ENCODE assay signal across 2 cellular contexts in the genomic region with DNA sequence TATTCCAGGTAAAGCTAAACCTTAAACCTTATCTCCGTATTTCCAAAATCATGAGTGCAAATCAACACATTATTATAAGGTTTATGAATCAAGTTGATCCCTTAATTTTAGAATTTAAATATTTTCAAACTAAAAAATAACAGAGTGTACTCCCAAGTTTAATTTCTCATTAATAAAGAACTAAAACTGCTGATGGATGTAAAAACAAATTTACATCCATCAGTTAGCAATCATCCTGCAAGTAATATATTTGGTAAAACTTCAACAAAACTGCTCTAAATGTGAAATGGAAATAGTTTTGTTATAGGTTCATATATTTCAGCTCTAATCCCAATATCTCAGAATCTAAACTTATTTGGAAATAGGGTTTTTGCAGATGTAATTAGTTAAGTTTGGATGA.
A peak's percentile ranks its signal among the peaks of the same experiment; 100 is the strongest.
TF ChIP-seq lines count a peak whose summit lies in the region.

No MANE protein-coding gene starts in this region.

TF ChIP-seq in HepG2, 621 proteins besides CTCF, POLR2A, EP300 and RAD21:
- TF ChIP-seq MAFK (conservative IDR thresholded peaks at IDR 0.05 in 1 of 2, IDR thresholded peaks at IDR 0.05 in 1 of 2; ENCODE audit: low read length in 2 of 2) = peak; percentile 19 to 68; a peak in 2 of 4 replicates
- no peak for TF ChIP-seq RBFOX2 (IDR thresholded peaks at IDR 0.05; ENCODE audit: low read depth, low read length)
- TF ChIP-seq MAFF (IDR thresholded peaks at IDR 0.05; ENCODE audit: low read depth, low read length) = 0 out of 2 replicates have a peak, but pooled peaks have one; percentile 41

TF ChIP-seq in K562, 482 proteins besides CTCF, POLR2A, EP300 and RAD21:
- TF ChIP-seq ZNF175 (CRISPR knock-in tag; IDR thresholded peaks at IDR 0.05; ENCODE audit: low read depth) = no peak
- TF ChIP-seq, protein P1, sequence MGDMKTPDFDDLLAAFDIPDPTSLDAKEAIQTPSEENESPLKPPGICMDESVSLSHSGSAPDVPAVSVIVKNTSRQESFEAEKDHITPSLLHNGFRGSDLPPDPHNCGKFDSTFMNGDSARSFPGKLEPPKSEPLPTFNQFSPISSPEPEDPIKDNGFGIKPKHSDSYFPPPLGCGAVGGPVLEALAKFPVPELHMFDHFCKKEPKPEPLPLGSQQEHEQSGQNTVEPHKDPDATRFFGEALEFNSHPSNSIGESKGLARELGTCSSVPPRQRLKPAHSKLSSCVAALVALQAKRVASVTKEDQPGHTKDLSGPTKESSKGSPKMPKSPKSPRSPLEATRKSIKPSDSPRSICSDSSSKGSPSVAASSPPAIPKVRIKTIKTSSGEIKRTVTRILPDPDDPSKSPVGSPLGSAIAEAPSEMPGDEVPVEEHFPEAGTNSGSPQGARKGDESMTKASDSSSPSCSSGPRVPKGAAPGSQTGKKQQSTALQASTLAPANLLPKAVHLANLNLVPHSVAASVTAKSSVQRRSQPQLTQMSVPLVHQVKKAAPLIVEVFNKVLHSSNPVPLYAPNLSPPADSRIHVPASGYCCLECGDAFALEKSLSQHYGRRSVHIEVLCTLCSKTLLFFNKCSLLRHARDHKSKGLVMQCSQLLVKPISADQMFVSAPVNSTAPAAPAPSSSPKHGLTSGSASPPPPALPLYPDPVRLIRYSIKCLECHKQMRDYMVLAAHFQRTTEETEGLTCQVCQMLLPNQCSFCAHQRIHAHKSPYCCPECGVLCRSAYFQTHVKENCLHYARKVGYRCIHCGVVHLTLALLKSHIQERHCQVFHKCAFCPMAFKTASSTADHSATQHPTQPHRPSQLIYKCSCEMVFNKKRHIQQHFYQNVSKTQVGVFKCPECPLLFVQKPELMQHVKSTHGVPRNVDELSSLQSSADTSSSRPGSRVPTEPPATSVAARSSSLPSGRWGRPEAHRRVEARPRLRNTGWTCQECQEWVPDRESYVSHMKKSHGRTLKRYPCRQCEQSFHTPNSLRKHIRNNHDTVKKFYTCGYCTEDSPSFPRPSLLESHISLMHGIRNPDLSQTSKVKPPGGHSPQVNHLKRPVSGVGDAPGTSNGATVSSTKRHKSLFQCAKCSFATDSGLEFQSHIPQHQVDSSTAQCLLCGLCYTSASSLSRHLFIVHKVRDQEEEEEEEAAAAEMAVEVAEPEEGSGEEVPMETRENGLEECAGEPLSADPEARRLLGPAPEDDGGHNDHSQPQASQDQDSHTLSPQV (IDR thresholded peaks at IDR 0.05) = no peak
- TF ChIP-seq C11orf30 (IDR thresholded peaks at IDR 0.05; ENCODE audit: low read depth) = peak; percentile 72
- TF ChIP-seq ZNF184 (CRISPR knock-in tag; IDR thresholded peaks at IDR 0.05) = no peak
- TF ChIP-seq MEF2A (IDR thresholded peaks at IDR 0.05; ENCODE audit: control insufficient read depth, low read depth, low read length) = no peak
- TF ChIP-seq MAFG (tag; conservative IDR thresholded peaks at IDR 0.05) = peak; percentile 42; the same call in 1 of the 2 replicates
- no peak for TF ChIP-seq KDM1A (IDR thresholded peaks at IDR 0.05)
- TF ChIP-seq ZNF316 (IDR thresholded peaks at IDR 0.05) = peak; percentile 91
- no peak for TF ChIP-seq TBP (optimal IDR thresholded peaks at IDR 0.05; ENCODE audit: low read depth, low read length)
- no peak for TF ChIP-seq TSC22D4 (tag; IDR thresholded peaks at IDR 0.05)
- no peak for TF ChIP-seq CCAR2 (IDR thresholded peaks at IDR 0.05; ENCODE audit: low read depth, low read length)
- TF ChIP-seq CHD4 (IDR thresholded peaks at IDR 0.05; ENCODE audit: insufficient read depth, insufficient replicate concordance, low read depth, low read length, poor library complexity, severe bottlenecking) = no peak
- TF ChIP-seq, protein P2, sequence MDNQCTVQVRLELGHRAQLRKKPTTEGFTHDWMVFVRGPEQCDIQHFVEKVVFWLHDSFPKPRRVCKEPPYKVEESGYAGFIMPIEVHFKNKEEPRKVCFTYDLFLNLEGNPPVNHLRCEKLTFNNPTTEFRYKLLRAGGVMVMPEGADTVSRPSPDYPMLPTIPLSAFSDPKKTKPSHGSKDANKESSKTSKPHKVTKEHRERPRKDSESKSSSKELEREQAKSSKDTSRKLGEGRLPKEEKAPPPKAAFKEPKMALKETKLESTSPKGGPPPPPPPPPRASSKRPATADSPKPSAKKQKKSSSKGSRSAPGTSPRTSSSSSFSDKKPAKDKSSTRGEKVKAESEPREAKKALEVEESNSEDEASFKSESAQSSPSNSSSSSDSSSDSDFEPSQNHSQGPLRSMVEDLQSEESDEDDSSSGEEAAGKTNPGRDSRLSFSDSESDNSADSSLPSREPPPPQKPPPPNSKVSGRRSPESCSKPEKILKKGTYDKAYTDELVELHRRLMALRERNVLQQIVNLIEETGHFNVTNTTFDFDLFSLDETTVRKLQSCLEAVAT (IDR thresholded peaks at IDR 0.05) = no peak
- TF ChIP-seq HNRNPUL1 (IDR thresholded peaks at IDR 0.05; ENCODE audit: low read length) = no peak
- no peak for TF ChIP-seq NBN (IDR thresholded peaks at IDR 0.05; ENCODE audit: low read depth)
- no peak for TF ChIP-seq SUPT5H (IDR thresholded peaks at IDR 0.05)
- TF ChIP-seq, protein P3, sequence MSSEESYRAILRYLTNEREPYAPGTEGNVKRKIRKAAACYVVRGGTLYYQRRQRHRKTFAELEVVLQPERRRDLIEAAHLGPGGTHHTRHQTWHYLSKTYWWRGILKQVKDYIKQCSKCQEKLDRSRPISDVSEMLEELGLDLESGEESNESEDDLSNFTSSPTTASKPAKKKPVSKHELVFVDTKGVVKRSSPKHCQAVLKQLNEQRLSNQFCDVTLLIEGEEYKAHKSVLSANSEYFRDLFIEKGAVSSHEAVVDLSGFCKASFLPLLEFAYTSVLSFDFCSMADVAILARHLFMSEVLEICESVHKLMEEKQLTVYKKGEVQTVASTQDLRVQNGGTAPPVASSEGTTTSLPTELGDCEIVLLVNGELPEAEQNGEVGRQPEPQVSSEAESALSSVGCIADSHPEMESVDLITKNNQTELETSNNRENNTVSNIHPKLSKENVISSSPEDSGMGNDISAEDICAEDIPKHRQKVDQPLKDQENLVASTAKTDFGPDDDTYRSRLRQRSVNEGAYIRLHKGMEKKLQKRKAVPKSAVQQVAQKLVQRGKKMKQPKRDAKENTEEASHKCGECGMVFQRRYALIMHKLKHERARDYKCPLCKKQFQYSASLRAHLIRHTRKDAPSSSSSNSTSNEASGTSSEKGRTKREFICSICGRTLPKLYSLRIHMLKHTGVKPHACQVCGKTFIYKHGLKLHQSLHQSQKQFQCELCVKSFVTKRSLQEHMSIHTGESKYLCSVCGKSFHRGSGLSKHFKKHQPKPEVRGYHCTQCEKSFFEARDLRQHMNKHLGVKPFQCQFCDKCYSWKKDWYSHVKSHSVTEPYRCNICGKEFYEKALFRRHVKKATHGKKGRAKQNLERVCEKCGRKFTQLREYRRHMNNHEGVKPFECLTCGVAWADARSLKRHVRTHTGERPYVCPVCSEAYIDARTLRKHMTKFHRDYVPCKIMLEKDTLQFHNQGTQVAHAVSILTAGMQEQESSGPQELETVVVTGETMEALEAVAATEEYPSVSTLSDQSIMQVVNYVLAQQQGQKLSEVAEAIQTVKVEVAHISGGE (CRISPR knock-in tag; IDR thresholded peaks at IDR 0.05) = no peak
- no peak for TF ChIP-seq SIN3B (IDR thresholded peaks at IDR 0.05; ENCODE audit: low read depth)
- TF ChIP-seq, protein P4, sequence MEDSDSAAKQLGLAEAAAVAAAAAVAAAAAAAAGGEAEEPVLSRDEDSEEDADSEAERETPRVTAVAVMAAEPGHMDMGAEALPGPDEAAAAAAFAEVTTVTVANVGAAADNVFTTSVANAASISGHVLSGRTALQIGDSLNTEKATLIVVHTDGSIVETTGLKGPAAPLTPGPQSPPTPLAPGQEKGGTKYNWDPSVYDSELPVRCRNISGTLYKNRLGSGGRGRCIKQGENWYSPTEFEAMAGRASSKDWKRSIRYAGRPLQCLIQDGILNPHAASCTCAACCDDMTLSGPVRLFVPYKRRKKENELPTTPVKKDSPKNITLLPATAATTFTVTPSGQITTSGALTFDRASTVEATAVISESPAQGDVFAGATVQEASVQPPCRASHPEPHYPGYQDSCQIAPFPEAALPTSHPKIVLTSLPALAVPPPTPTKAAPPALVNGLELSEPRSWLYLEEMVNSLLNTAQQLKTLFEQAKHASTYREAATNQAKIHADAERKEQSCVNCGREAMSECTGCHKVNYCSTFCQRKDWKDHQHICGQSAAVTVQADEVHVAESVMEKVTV (CRISPR knock-in tag; IDR thresholded peaks at IDR 0.05) = no peak
- TF ChIP-seq MAFK (IDR thresholded peaks at IDR 0.05; ENCODE audit: low read length) = peak; percentile 62; the same call in 1 of the 2 replicates
- TF ChIP-seq, protein P5, sequence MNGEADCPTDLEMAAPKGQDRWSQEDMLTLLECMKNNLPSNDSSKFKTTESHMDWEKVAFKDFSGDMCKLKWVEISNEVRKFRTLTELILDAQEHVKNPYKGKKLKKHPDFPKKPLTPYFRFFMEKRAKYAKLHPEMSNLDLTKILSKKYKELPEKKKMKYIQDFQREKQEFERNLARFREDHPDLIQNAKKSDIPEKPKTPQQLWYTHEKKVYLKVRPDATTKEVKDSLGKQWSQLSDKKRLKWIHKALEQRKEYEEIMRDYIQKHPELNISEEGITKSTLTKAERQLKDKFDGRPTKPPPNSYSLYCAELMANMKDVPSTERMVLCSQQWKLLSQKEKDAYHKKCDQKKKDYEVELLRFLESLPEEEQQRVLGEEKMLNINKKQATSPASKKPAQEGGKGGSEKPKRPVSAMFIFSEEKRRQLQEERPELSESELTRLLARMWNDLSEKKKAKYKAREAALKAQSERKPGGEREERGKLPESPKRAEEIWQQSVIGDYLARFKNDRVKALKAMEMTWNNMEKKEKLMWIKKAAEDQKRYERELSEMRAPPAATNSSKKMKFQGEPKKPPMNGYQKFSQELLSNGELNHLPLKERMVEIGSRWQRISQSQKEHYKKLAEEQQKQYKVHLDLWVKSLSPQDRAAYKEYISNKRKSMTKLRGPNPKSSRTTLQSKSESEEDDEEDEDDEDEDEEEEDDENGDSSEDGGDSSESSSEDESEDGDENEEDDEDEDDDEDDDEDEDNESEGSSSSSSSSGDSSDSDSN (IDR thresholded peaks at IDR 0.05; ENCODE audit: borderline replicate concordance in 1 of 2, low read depth in 2 of 2, low read length in 2 of 2) = no peak
- no peak for TF ChIP-seq PHB (CRISPR knock-in tag; IDR thresholded peaks at IDR 0.05)
- TF ChIP-seq MAFF (IDR thresholded peaks at IDR 0.05; ENCODE audit: low read length) = peak; percentile 58; the same call in 1 of the 2 replicates
- TF ChIP-seq ZNF274 (IDR thresholded peaks at IDR 0.05; ENCODE audit: borderline replicate concordance, low read depth, low read length) = no peak
- TF ChIP-seq, protein P6, sequence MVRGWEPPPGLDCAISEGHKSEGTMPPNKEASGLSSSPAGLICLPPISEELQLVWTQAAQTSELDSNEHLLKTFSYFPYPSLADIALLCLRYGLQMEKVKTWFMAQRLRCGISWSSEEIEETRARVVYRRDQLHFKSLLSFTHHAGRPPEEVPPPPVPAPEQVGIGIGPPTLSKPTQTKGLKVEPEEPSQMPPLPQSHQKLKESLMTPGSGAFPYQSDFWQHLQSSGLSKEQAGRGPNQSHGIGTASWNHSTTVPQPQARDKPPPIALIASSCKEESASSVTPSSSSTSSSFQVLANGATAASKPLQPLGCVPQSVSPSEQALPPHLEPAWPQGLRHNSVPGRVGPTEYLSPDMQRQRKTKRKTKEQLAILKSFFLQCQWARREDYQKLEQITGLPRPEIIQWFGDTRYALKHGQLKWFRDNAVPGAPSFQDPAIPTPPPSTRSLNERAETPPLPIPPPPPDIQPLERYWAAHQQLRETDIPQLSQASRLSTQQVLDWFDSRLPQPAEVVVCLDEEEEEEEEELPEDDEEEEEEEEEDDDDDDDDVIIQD (CRISPR knock-in tag; IDR thresholded peaks at IDR 0.05) = no peak
- TF ChIP-seq, protein P7, sequence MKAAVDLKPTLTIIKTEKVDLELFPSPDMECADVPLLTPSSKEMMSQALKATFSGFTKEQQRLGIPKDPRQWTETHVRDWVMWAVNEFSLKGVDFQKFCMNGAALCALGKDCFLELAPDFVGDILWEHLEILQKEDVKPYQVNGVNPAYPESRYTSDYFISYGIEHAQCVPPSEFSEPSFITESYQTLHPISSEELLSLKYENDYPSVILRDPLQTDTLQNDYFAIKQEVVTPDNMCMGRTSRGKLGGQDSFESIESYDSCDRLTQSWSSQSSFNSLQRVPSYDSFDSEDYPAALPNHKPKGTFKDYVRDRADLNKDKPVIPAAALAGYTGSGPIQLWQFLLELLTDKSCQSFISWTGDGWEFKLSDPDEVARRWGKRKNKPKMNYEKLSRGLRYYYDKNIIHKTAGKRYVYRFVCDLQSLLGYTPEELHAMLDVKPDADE (conservative IDR thresholded peaks at IDR 0.05; ENCODE audit: control insufficient read depth, low read depth, low read length) = no peak
- TF ChIP-seq BHLHE40 (IDR thresholded peaks at IDR 0.05; ENCODE audit: low read length) = no peak
